ENCODE assay signal across 22 cellular contexts in genomic region chr9:79699479-79699878, GRCh38.
"Had no signal": no experiment of that assay in that cellular context is flagged by ENCODE, and none has a peak within 500 bp of the region (broad histone marks: within the 10 kb centered on the region; RNA-seq: fewer than 3 reads in every experiment).

No MANE protein-coding gene starts in this region.

- H3K27me3 Mint-ChIP-seq: dendritic cell treated with granulocyte-macrophage colony-stimulating factor and Interleukin-4, amounts not matched to agents 40 ng/mL and 50 ng/mL, for 4 days; effector memory CD8-positive, alpha-beta T cell had no signal

- H3K27ac Mint-ChIP-seq: dendritic cell treated with granulocyte-macrophage colony-stimulating factor and Interleukin-4, amounts not matched to agents 40 ng/mL and 50 ng/mL, for 4 days; endodermal cell; mesothelial cell of epicardium had no signal

- H3K9me3 Mint-ChIP-seq: dendritic cell treated with granulocyte-macrophage colony-stimulating factor and Interleukin-4, amounts not matched to agents 40 ng/mL and 50 ng/mL, for 4 days; effector memory CD8-positive, alpha-beta T cell; endodermal cell; mesothelial cell of epicardium had no signal

- H3K4me1 ChIP-seq: colonic mucosa, foreskin keratinocyte had no signal

- DNase-seq: cerebellar nuclear complex; colonic mucosa; cortex of kidney; effector CD8-positive, alpha-beta T cell; effector memory CD8-positive, alpha-beta T cell; endodermal cell; erythroblast; foreskin keratinocyte; glutamatergic neuron; head of caudate nucleus; heart right ventricle; hippocampal formation; left cardiac atrium; left lung; left ventricle myocardium superior; lower lobe of right lung; mesenchymal stem cell; mucosa of descending colon had no signal

- H3K9me3 ChIP-seq: colonic mucosa, heart right ventricle, left lung, lower lobe of right lung, mucosa of descending colon had no signal

- H3K27me3 ChIP-seq: colonic mucosa, foreskin keratinocyte, heart right ventricle, left lung had no signal

- H3K36me3 ChIP-seq: colonic mucosa, left lung, lower lobe of right lung had no signal

- ATAC-seq: effector memory CD8-positive, alpha-beta T cell; esophagus mucosa; foreskin keratinocyte; heart right ventricle; left cardiac atrium; left lung; left ventricle myocardium superior; lower lobe of right lung; mucosa of descending colon had no signal

- H3K4me3 ChIP-seq: colonic mucosa, heart right ventricle, left lung, lower lobe of right lung, mucosa of descending colon had no signal

- H3K4me3 Mint-ChIP-seq: dendritic cell treated with granulocyte-macrophage colony-stimulating factor and Interleukin-4, amounts not matched to agents 40 ng/mL and 50 ng/mL, for 4 days; effector memory CD8-positive, alpha-beta T cell; endodermal cell; mesothelial cell of epicardium had no signal

- H3K27ac ChIP-seq: colonic mucosa, epithelial cell of prostate, foreskin keratinocyte, heart right ventricle, left lung, lower lobe of right lung had no signal
